Comparison of ENCODE assay signal across 11 cellular contexts in the genomic region with DNA sequence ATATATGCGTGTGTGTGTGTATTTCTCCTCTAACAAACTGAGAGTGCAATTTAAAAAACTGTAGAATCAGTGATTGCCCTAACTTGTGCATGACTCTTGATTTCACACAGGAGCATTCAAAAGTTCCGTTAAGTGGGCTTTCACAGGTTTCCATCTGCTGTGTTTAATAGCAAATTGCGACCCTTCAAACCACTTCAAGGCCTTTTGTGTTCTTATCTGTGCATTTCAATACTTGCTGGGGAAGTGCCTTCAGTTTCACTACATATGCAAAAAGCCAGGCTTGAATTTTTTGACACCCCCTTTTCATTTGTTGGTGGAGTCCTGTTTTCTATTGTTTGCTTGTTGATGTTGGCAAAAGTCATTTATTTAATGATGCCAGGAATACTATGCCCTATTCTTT. TPM values are rescaled to one million over a fixed set of nuclear protein-coding genes. Genes with fewer than 3 reads are reported as not detected.
A peak's percentile ranks its signal among the peaks of the same experiment; 100 is the strongest.
DNase-seq lines count a peak whose midpoint lies in the region; ATAC-seq lines count a peak whose summit lies in the region.
"Had no signal": no experiment of that assay in that cellular context is flagged by ENCODE, and none has a peak within 500 bp of the region (broad histone marks: within the 10 kb centered on the region; RNA-seq: fewer than 3 reads in every experiment).

No MANE protein-coding gene starts in this region.

- H3K4me3 Mint-ChIP-seq in T-helper 2 cell treated with Interferon-gamma antibody and Interleukin-4, amounts not matched to agents 5 μg/mL and 100 μg/mL, for 36 hours, result peak overlapping the region; percentile 82
- peak overlapping the region; percentile 75 to 93 (median 83) for H3K4me3 Mint-ChIP-seq in naive thymus-derived CD8-positive, alpha-beta T cell

- no peak overlapping the region for H3K27ac Mint-ChIP-seq in T-helper 2 cell treated with Interferon-gamma antibody and Interleukin-4, amounts not matched to agents 5 μg/mL and 100 μg/mL, for 36 hours
- peak overlapping the region; percentile 87 to 99 (median 96) for H3K27ac Mint-ChIP-seq in naive thymus-derived CD8-positive, alpha-beta T cell

- H3K4me3 ChIP-seq in HUES6 (ENCODE audit: low read depth, low read length), result peak overlapping the region; percentile 63

- ATAC-seq in naive thymus-derived CD8-positive, alpha-beta T cell, result no peak

- peaks cover 33% of the 10 kb centered on the region for H3K4me1 Mint-ChIP-seq in T-helper 2 cell treated with Interferon-gamma antibody and Interleukin-4, amounts not matched to agents 5 μg/mL and 100 μg/mL, for 36 hours (ENCODE audit: low read depth)
- peaks cover 11 to 53% (median 50%) of the 10 kb centered on the region in 4 donors for H3K4me1 Mint-ChIP-seq in naive thymus-derived CD8-positive, alpha-beta T cell

- POLR2A ChIA-PET in naive thymus-derived CD8-positive, alpha-beta T cell (lab: Charles Lee), result interaction anchor here (0.8 to 3.8 kb wide), 9 partner anchors 10 to 844 kb away, joined by 3 to 26 read pairs (median 5); partner anchors contain the start of gene CLYBL

- H3K27me3 Mint-ChIP-seq in T-helper 2 cell treated with Interferon-gamma antibody and Interleukin-4, amounts not matched to agents 5 μg/mL and 100 μg/mL, for 36 hours (ENCODE audit: low read depth), result peaks cover 52% of the 10 kb centered on the region
- H3K27me3 Mint-ChIP-seq in naive thymus-derived CD8-positive, alpha-beta T cell, result peaks cover 0 to 1% (median 0%) of the 10 kb centered on the region in 5 donors

- DNase-seq in DMS79 treated with DMSO at 0.1 percent for 48 hours (lab: John Stamatoyannopoulos, UW) (peak; percentile 99), cerebellum (ENCODE audit: low spot score) (no peak), LoVo (ENCODE audit: low spot score) (no peak), DMS114 treated with DMSO at 0.1 percent for 48 hours (lab: John Stamatoyannopoulos, UW; ENCODE audit: unreplicated experiment) (no peak)
- DNase-seq in T-helper 2 cell treated with Interferon-gamma antibody and Interleukin-4, amounts not matched to agents 5 μg/mL and 100 μg/mL, for 36 hours (ENCODE audit: low spot score), result no peak
- no peak for DNase-seq in naive thymus-derived CD8-positive, alpha-beta T cell
- DNase-seq: lower lobe of right lung had no signal

- H3K4me1 ChIP-seq in HUES6 (ENCODE audit: control insufficient read depth, insufficient read depth, low read length), result peaks cover 82% of the 10 kb centered on the region
- H3K4me1 ChIP-seq: prostate gland had no signal

- H3K9me3 Mint-ChIP-seq in T-helper 2 cell treated with Interferon-gamma antibody and Interleukin-4, amounts not matched to agents 5 μg/mL and 100 μg/mL, for 36 hours, result no peaks in the 10 kb centered on the region
- no peaks in the 10 kb centered on the region for H3K9me3 Mint-ChIP-seq in naive thymus-derived CD8-positive, alpha-beta T cell

- H3K27me3 ChIP-seq in HUES6 (ENCODE audit: control insufficient read depth, insufficient read depth, low read length), result no peaks in the 10 kb centered on the region

- no peaks in the 10 kb centered on the region for H3K36me3 Mint-ChIP-seq in T-helper 2 cell treated with Interferon-gamma antibody and Interleukin-4, amounts not matched to agents 5 μg/mL and 100 μg/mL, for 36 hours (ENCODE audit: low read depth)
- no peaks in the 10 kb centered on the region for H3K36me3 Mint-ChIP-seq in naive thymus-derived CD8-positive, alpha-beta T cell

- no peak overlapping the region for H3K9ac ChIP-seq in HUES6 (ENCODE audit: low read length)

- no peaks in the 10 kb centered on the region for H3K36me3 ChIP-seq in HUES6 (ENCODE audit: control insufficient read depth, insufficient read depth, low read length)
- H3K36me3 ChIP-seq: cardiac muscle cell, lower lobe of right lung, prostate gland, tibial nerve had no signal

- no peaks in the 10 kb centered on the region for H3K9me3 ChIP-seq in HUES6 (ENCODE audit: control insufficient read depth, insufficient read depth, low read depth, low read length)
- H3K9me3 ChIP-seq: lower lobe of right lung, prostate gland, tibial nerve had no signal

- H3K27ac ChIP-seq in HUES6 (ENCODE audit: low read depth, low read length), result peak overlapping the region; percentile 97
- H3K27ac ChIP-seq: cardiac muscle cell had no signal

RNA-seq across cellular contexts. Expression of gene CLYBL, which starts 52.7 kb away (rescaled TPM):
- 10 to 100 TPM; 12.1 TPM for total RNA-seq in naive thymus-derived CD8-positive, alpha-beta T cell
- 10 to 100 TPM in 1 of 3 donors, 1 to 10 TPM in 2; 6.5 to 16.8 (median 8.0) TPM for polyA plus RNA-seq in naive thymus-derived CD8-positive, alpha-beta T cell
- total RNA-seq in cerebellum, result 6.3 TPM
